Comparison of ENCODE assay signal across 18 cellular contexts in genomic region chr6:88360203-88360797, GRCh38.
A peak's percentile ranks its signal among the peaks of the same experiment; 100 is the strongest.
DNase-seq lines count a peak whose midpoint lies in the region; ATAC-seq, FAIRE-seq and TF ChIP-seq lines count a peak whose summit lies in the region.
"Had no signal": no experiment of that assay in that cellular context is flagged by ENCODE, and none has a peak within 500 bp of the region (broad histone marks: within the 10 kb centered on the region; RNA-seq: fewer than 3 reads in every experiment).

No MANE protein-coding gene starts in this region.

- DNase-seq in EH (ENCODE audit: low read depth) (peak; percentile 86), RWPE2 (ENCODE audit: low spot score) (no peak), epithelial cell of esophagus (ENCODE audit: low read depth) (peak; percentile 42), omental fat pad (ENCODE audit: low spot score) (no peak), medulla oblongata (ENCODE audit: extremely low spot score) (no peak), HPDE6-E6E7 (ENCODE audit: extremely low spot score) (no peak), esophagus muscularis mucosa (ENCODE audit: extremely low spot score) (no peak), small intestine (no peak)
- DNase-seq: activated CD8-positive, alpha-beta memory T cell treated with anti-CD3 and anti-CD28 coated beads for 24 hours; activated naive CD4-positive, alpha-beta T cell; NCI-H2029; Right ventricle myocardium superior; stimulated activated CD4-positive, alpha-beta T cell treated with anti-CD3 and anti-CD28 coated beads, Interleukin-1b, Interleukin-23, amount 100 ng/mL, for 48 hours had no signal

- no peak for TF ChIP-seq POLR2A in esophagus muscularis mucosa (IDR thresholded peaks at IDR 0.05; ENCODE audit: low read depth)

- no peaks in the 10 kb centered on the region for H3K27me3 ChIP-seq in RWPE2 (ENCODE audit: insufficient read depth, poor library complexity, severe bottlenecking)
- H3K27me3 ChIP-seq in esophagus muscularis mucosa: no peaks in the 10 kb centered on the region
- no peaks in the 10 kb centered on the region for H3K27me3 ChIP-seq in small intestine (ENCODE audit: control insufficient read depth in 2 of 2, insufficient read depth in 2 of 2, low read length in 2 of 2)
- H3K27me3 ChIP-seq: BLaER1 treated with 17β-estradiol and CSF1 and Interleukin-3, amounts not matched to agents 10 nM and 100 nM had no signal

- H3K9me3 ChIP-seq in RWPE2 (ENCODE audit: severe bottlenecking) (no peaks in the 10 kb centered on the region), esophagus muscularis mucosa (no peaks in the 10 kb centered on the region), small intestine (ENCODE audit: control insufficient read depth, low read depth) (no peaks in the 10 kb centered on the region)
- H3K9me3 ChIP-seq: BLaER1 treated with 17β-estradiol and CSF1 and Interleukin-3, amounts not matched to agents 10 nM and 100 nM; prostate gland had no signal

- H3K4me1 ChIP-seq in RWPE2 (ENCODE audit: insufficient read depth, poor library complexity, severe bottlenecking) (peaks cover 30% of the 10 kb centered on the region), esophagus muscularis mucosa (peaks cover 0 to 13% (median 0%) of the 10 kb centered on the region in 4 donors), small intestine (ENCODE audit: control insufficient read depth in 2 of 2, insufficient read depth in 1 of 2, low read depth in 1 of 2, low read length in 1 of 2) (no peaks in the 10 kb centered on the region)
- H3K4me1 ChIP-seq: BLaER1 treated with 17β-estradiol and CSF1 and Interleukin-3, amounts not matched to agents 10 nM and 100 nM; prostate gland had no signal

- H3K4me3 ChIP-seq in RWPE2 (ENCODE audit: severe bottlenecking): no peak overlapping the region
- H3K4me3 ChIP-seq in epithelial cell of esophagus (ENCODE audit: low read length): no peak overlapping the region
- no peak overlapping the region for H3K4me3 ChIP-seq in esophagus muscularis mucosa
- H3K4me3 ChIP-seq in small intestine (ENCODE audit: low read depth in 1 of 2, low read length in 2 of 2): no peak overlapping the region
- H3K4me3 ChIP-seq: BLaER1 treated with 17β-estradiol and CSF1 and Interleukin-3, amounts not matched to agents 10 nM and 100 nM; prostate gland had no signal

- no peak for FAIRE-seq in small intestine (lab: Jason Lieb, UNC)
- FAIRE-seq: frontal cortex, islet of Langerhans, TTC549 had no signal

- peak; percentile 96 for ATAC-seq in RWPE2 (ENCODE audit: low read depth)
- ATAC-seq in omental fat pad (ENCODE audit: low FRiP score): peak; percentile 98

- H3K36me3 ChIP-seq in RWPE2 (ENCODE audit: low read depth): no peaks in the 10 kb centered on the region
- no peaks in the 10 kb centered on the region for H3K36me3 ChIP-seq in esophagus muscularis mucosa
- no peaks in the 10 kb centered on the region for H3K36me3 ChIP-seq in small intestine (ENCODE audit: control insufficient read depth in 2 of 2, insufficient read depth in 2 of 2, low read length in 2 of 2)
- H3K36me3 ChIP-seq: BLaER1 treated with 17β-estradiol and CSF1 and Interleukin-3, amounts not matched to agents 10 nM and 100 nM; prostate gland had no signal

- TF ChIP-seq EP300 in esophagus muscularis mucosa (IDR thresholded peaks at IDR 0.05): no peak

- TF ChIP-seq CTCF in RWPE2 (IDR thresholded peaks at IDR 0.05; ENCODE audit: poor library complexity, severe bottlenecking) (no peak), epithelial cell of esophagus (IDR thresholded peaks at IDR 0.05; ENCODE audit: insufficient read depth, low read depth, low read length, missing control alignments) (no peak), omental fat pad (IDR thresholded peaks at IDR 0.05) (no peak), esophagus muscularis mucosa (IDR thresholded peaks at IDR 0.05) (no peak)

- intact Hi-C loops in esophagus muscularis mucosa (cut with DNase I): no loop called here

- H3K27ac ChIP-seq in RWPE2 (ENCODE audit: poor library complexity, severe bottlenecking) (peak overlapping the region; percentile 97), esophagus muscularis mucosa (replicated peaks in 1 of 4) (peak overlapping the region in 1 of 4 donors; percentile 14), small intestine (ENCODE audit: low read depth in 1 of 2, low read length in 1 of 2) (no peak overlapping the region)
- H3K27ac ChIP-seq: BLaER1 treated with 17β-estradiol and CSF1 and Interleukin-3, amounts not matched to agents 10 nM and 100 nM; prostate gland had no signal

- WGBS in esophagus muscularis mucosa: 59% methylated on average over 1 of the region's 1 CpG
- whole genome bisulfite sequencing in small intestine, 3 donors: 9 to 53% (median 28%) methylated on average over 1 of the region's 1 CpG

Comparison
In these comparisons a context has a peak if more than half of its experiments do, and no peak if none do; other contexts are left out.
1. DNase-seq: peak in EH (single experiment) and epithelial cell of esophagus (single experiment); none in RWPE2 (single experiment), omental fat pad (single experiment), medulla oblongata (single experiment), HPDE6-E6E7 (single experiment), esophagus muscularis mucosa (single experiment) and small intestine (single experiment).